Comparison of ENCODE assay signal across 18 cellular contexts in genomic region chr7:158539711-158540146, GRCh38. TPM values are rescaled to one million over a fixed set of nuclear protein-coding genes. Genes with fewer than 3 reads are reported as not detected.
A peak's percentile ranks its signal among the peaks of the same experiment; 100 is the strongest.
DNase-seq lines count a peak whose midpoint lies in the region; ATAC-seq, FAIRE-seq and TF ChIP-seq lines count a peak whose summit lies in the region.
"Had no signal": no experiment of that assay in that cellular context is flagged by ENCODE, and none has a peak within 500 bp of the region (broad histone marks: within the 10 kb centered on the region; RNA-seq: fewer than 3 reads in every experiment).

No MANE protein-coding gene starts in this region.

- H3K4me1 ChIP-seq in OCI-LY1 (ENCODE audit: insufficient read depth, low read length, severe bottlenecking) (peaks cover 91% of the 10 kb centered on the region), K562 (replicated peaks in 1 of 2; ENCODE audit: control insufficient read depth in 2 of 2, insufficient read depth in 2 of 2, low read length in 2 of 2) (peaks cover 0 to 4% of the 10 kb centered on the region in 2 experiments; a peak in 1 of 5 replicates)
- H3K4me1 ChIP-seq: SJCRH30 had no signal

- CTCF ChIA-PET in K562 (lab: Yijun Ruan, JAX; ENCODE audit: low intra/inter-chr PET ratio) = no interaction called here

- H3K9me2 ChIP-seq in OCI-LY1 (ENCODE audit: low read depth, low read length) = no peaks in the 10 kb centered on the region

- no peak for TF ChIP-seq POLR2A in K562 (conservative IDR thresholded peaks at IDR 0.05)

- H3K36me3 ChIP-seq in OCI-LY1 (ENCODE audit: insufficient read depth, low read length) (no peaks in the 10 kb centered on the region), K562 (ENCODE audit: control insufficient read depth, insufficient read depth, low read length) (no peaks in the 10 kb centered on the region)
- H3K36me3 ChIP-seq: SJCRH30 had no signal

- H3K4me2 ChIP-seq in OCI-LY1 (ENCODE audit: low read length) (peak overlapping the region; percentile 71; the same call in 1 of the 2 replicates), K562 (ENCODE audit: insufficient read depth, low read length) (no peak overlapping the region)

- POLR2A ChIA-PET in K562 (lab: Yijun Ruan, JAX) = interaction anchor here (0.6 kb wide), 2 partner anchors 44 to 50 kb away, joined by 3 to 4 read pairs; no protein-coding TSS in a partner anchor

- H3K27ac ChIP-seq in OCI-LY1 (ENCODE audit: low read depth, low read length, poor library complexity, severe bottlenecking) (peak overlapping the region; percentile 98), K562 (ENCODE audit: extremely low read depth, low read depth, low read length) (no peak overlapping the region), temporal lobe (ENCODE audit: low read depth, low read length) (peak overlapping the region; percentile 9)
- H3K27ac ChIP-seq: C4-2B, RWPE1, SJCRH30 had no signal

- H3K4me3 ChIP-seq in OCI-LY1 (ENCODE audit: low read depth, low read length, poor library complexity, severe bottlenecking) (peak overlapping the region; percentile 0), K562 (no peak overlapping the region)
- H3K4me3 ChIP-seq: SJCRH30 had no signal

- intact Hi-C loops in K562 (cut with micrococcal nuclease) (no loop called here), left ventricle myocardium superior (cut with micrococcal nuclease) (no loop called here)

- no peak for TF ChIP-seq CTCF in OCI-LY1 (IDR thresholded peaks at IDR 0.05; ENCODE audit: low read length)
- TF ChIP-seq CTCF in K562 (IDR thresholded peaks at IDR 0.05 in 2 of 3, conservative IDR thresholded peaks at IDR 0.05 in 1 of 3; ENCODE audit: insufficient read depth in 2 of 3, low read depth in 1 of 3, low read length in 3 of 3) = no peak

- ATAC-seq in K562 (peak; percentile 15; the same call in 2 of the 3 replicates), left ventricle myocardium superior (peak; percentile 96)

- no peak for TF ChIP-seq EP300 in K562 (IDR thresholded peaks at IDR 0.05; ENCODE audit: low read length)

- WGBS in K562 (ENCODE audit: insufficient coverage, low coverage, missing lambda C conversion rate) = 2% methylated on average over 12 of the region's 12 CpGs

- H2AFZ ChIP-seq in OCI-LY1 (ENCODE audit: low read length) = no peak overlapping the region
- no peak overlapping the region for H2AFZ ChIP-seq in K562 (ENCODE audit: low read depth, low read length)

- H3K9me3 ChIP-seq in OCI-LY1 (ENCODE audit: low read length) = peaks cover 7% of the 10 kb centered on the region
- no peaks in the 10 kb centered on the region for H3K9me3 ChIP-seq in K562 (replicated peaks; ENCODE audit: control insufficient read depth, insufficient read depth, low read depth, low read length)
- H3K9me3 ChIP-seq: SJCRH30 had no signal

- BruUV-seq in K562 (replicated peaks; lab: Mats Ljungman, UMichigan) = no TSS peak

- H3K9ac ChIP-seq in OCI-LY1 (ENCODE audit: low read length) = peak overlapping the region; percentile 78
- H3K9ac ChIP-seq in K562 (ENCODE audit: insufficient read depth in 1 of 2, low read depth in 2 of 2, low read length in 2 of 2) = peak overlapping the region in 1 of 2 experiments; percentile 15; a peak in 1 of 4 replicates

- H3K27me3 ChIP-seq in OCI-LY1 (ENCODE audit: insufficient read depth, low read length) (no peaks in the 10 kb centered on the region), K562 (ENCODE audit: control insufficient read depth in 2 of 2, insufficient read depth in 2 of 2, low read length in 2 of 2) (peaks cover 50 to 81% of the 10 kb centered on the region in 2 experiments)

- no peaks in the 10 kb centered on the region for H3F3A ChIP-seq in OCI-LY1 (ENCODE audit: insufficient read depth, low read length)

- H3K9me1 ChIP-seq in K562 (ENCODE audit: control insufficient read depth, insufficient read depth, low read length) = no peaks in the 10 kb centered on the region

- H4K20me1 ChIP-seq in OCI-LY1 (ENCODE audit: insufficient read depth, low read length) = no peaks in the 10 kb centered on the region
- peaks cover 6% of the 10 kb centered on the region; the same call in 1 of the 2 replicates for H4K20me1 ChIP-seq in K562 (replicated peaks; ENCODE audit: control insufficient read depth, insufficient read depth, low read length)

- in situ Hi-C loops in K562 (cut with MboI) = no loop called here

- DNase-seq in K562 (ENCODE audit: extremely low read depth in 1 of 4, low spot score in 3 of 4) = no peak
- peak; percentile 79 for DNase-seq in left ventricle myocardium superior
- no peak for DNase-seq in midbrain (lab: John Stamatoyannopoulos, UW)
- no peak for DNase-seq in activated gamma-delta T cell (lab: John Stamatoyannopoulos, UW)
- no peak for DNase-seq in activated CD4-positive, alpha-beta T cell treated with anti-CD3 and anti-CD28 coated beads, Interleukin-2, amount 50 U/mL, for 48 hours
- DNase-seq: DMS79, KBM-7, NCI-H1105 treated with DMSO at 0.1 percent for 48 hours, NCI-H1694, NCI-H2081 treated with DMSO at 0.1 percent for 48 hours, NCI-H510A treated with DMSO at 0.1 percent for 48 hours, NCI-H82, SJCRH30 had no signal

- TF ChIP-seq RAD21 in K562 (CRISPR knock-in tag; conservative IDR thresholded peaks at IDR 0.05 in 1 of 2, IDR thresholded peaks at IDR 0.05 in 1 of 2) = no peak

- H3K79me2 ChIP-seq in OCI-LY1 (ENCODE audit: insufficient read depth, low read length) = no peaks in the 10 kb centered on the region
- no peaks in the 10 kb centered on the region for H3K79me2 ChIP-seq in K562 (ENCODE audit: control insufficient read depth, insufficient read depth, low read length)

- no peak for FAIRE-seq in K562 (lab: Jason Lieb, UNC)
- FAIRE-seq: GM12892 had no signal

TF ChIP-seq in K562, 482 proteins besides CTCF, POLR2A, EP300 and RAD21 (continues in another document):
- TF ChIP-seq ELF1 (tag; IDR thresholded peaks at IDR 0.05) (no peak), ZFP36 (IDR thresholded peaks at IDR 0.05; ENCODE audit: low read depth, low read length, partially characterized antibody) (no peak), ASH1L (IDR thresholded peaks at IDR 0.05; ENCODE audit: borderline replicate concordance, low read depth, partially characterized antibody) (no peak), ARID2 (IDR thresholded peaks at IDR 0.05) (no peak), ARID3B (CRISPR knock-in tag; IDR thresholded peaks at IDR 0.05; ENCODE audit: borderline replicate concordance) (no peak), ZNF512 (tag; IDR thresholded peaks at IDR 0.05) (no peak), CBFA2T2 (conservative IDR thresholded peaks at IDR 0.05) (no peak), PHF21A (IDR thresholded peaks at IDR 0.05; ENCODE audit: borderline replicate concordance, low read depth) (no peak), PCBP1 (IDR thresholded peaks at IDR 0.05; ENCODE audit: low read depth, low read length, poor library complexity, severe bottlenecking) (no peak), JUND (IDR thresholded peaks at IDR 0.05; ENCODE audit: borderline replicate concordance, low read depth, low read length) (no peak), JUND (tag; IDR thresholded peaks at IDR 0.05; ENCODE audit: borderline replicate concordance, low read depth, low read length) (no peak), PRPF4 (IDR thresholded peaks at IDR 0.05; ENCODE audit: insufficient read depth, low read depth, low read length, poor library complexity, severe bottlenecking) (no peak)

RNA-seq across cellular contexts. Expression of gene PTPRN2, which starts 47.9 kb away (rescaled TPM):
- total RNA-seq in K562 (2011; cell fraction: chromatin; rRNA removed; ENCODE audit: low replicate concordance) = not detected in 2 replicates
- not detected in 2 replicates for total RNA-seq in K562 (2011; cell fraction: nucleolus; rRNA removed)
- not detected in 2 replicates for total RNA-seq in K562 (2011; cell fraction: nucleoplasm; rRNA removed)
- total RNA-seq in K562 (2014; rRNA removed) (not detected in 2 replicates), K562 (2014; rRNA removed; fragmentation: Illumina TruSeq; extraction: Trizol) (not detected in 2 replicates), K562 (2015; rRNA removed; fragmentation: Illumina TruSeq; extraction: Trizol) (not detected in 2 replicates), K562 (2021) (0.09 TPM in 1 of 2 replicates, not detected in the other), left ventricle myocardium superior (1.3 TPM), temporal lobe (47.7 TPM)
- polyA plus RNA-seq in K562 (2011; rRNA removed) (not detected in 2 replicates), K562 (2014; fragmentation: Illumina TruSeq; extraction: Trizol) (not detected in 2 replicates), K562 (2014; fragmentation: Nextera tagmentation; extraction: Ambion mirVana) (not detected), K562 (2014; rRNA removed) (not detected in 2 replicates)
- polyA plus RNA-seq in K562 (2011; cell fraction: cytosol; rRNA removed) = not detected in 2 replicates
- not detected in 2 replicates for polyA plus RNA-seq in K562 (2011; cell fraction: nucleus; rRNA removed)
- 0.04 TPM in 1 of 2 replicates, not detected in the other for polyA plus RNA-seq in K562 (2012)
- polyA minus RNA-seq in K562 (2011; rRNA and poly(A)+ RNA removed) = not detected in 2 replicates
- 0.73 TPM in 1 of 2 replicates, not detected in the other for polyA minus RNA-seq in K562 (2011; cell fraction: cytosol; rRNA and poly(A)+ RNA removed)
- polyA minus RNA-seq in K562 (2011; cell fraction: nucleus; rRNA and poly(A)+ RNA removed) = not detected in 2 replicates

Comparison
In these comparisons a context has a peak if more than half of its experiments do, and no peak if none do; other contexts are left out.
1. RNA of gene PTPRN2, which starts 47.9 kb away (total RNA-seq): 47.7 TPM in temporal lobe (single experiment); 1.3 TPM in left ventricle myocardium superior (single experiment) and 0.09 TPM in K562; every median in the first group is over 10 times any median in the second.